In genomic region chr3:99817047-99817436, GRCh38 we compare ENCODE assay signal across 8 cellular contexts. TPM values are rescaled to one million over a fixed set of nuclear protein-coding genes. Genes with fewer than 3 reads are reported as not detected.
DNase-seq lines count a peak whose midpoint lies in the region; ATAC-seq and TF ChIP-seq lines count a peak whose summit lies in the region.

No MANE protein-coding gene starts in this region.

- H3K9me3 ChIP-seq in parathyroid adenoma (ENCODE audit: control insufficient read depth, low read length): no peaks in the 10 kb centered on the region

- TF ChIP-seq CTCF in WTC11 (IDR thresholded peaks at IDR 0.05) (no peak), fibroblast of the aortic adventitia (IDR thresholded peaks at IDR 0.05; ENCODE audit: insufficient read depth, low read length) (no peak), parathyroid adenoma (IDR thresholded peaks at IDR 0.05) (no peak)

- H3K4me3 ChIP-seq in fibroblast of the aortic adventitia (ENCODE audit: low read depth, low read length) (peak overlapping the region; percentile 88), parathyroid adenoma (ENCODE audit: low read depth, low read length) (peak overlapping the region; percentile 76)

- no peaks in the 10 kb centered on the region for H3K9me3 Mint-ChIP-seq in WTC11

- H3K36me3 ChIP-seq in parathyroid adenoma (ENCODE audit: control insufficient read depth, insufficient read depth, low read length): no peaks in the 10 kb centered on the region

- H3K4me2 ChIP-seq in parathyroid adenoma (ENCODE audit: low read length): peak overlapping the region; percentile 87

- CTCF ChIA-PET in WTC11 (lab: Charles Lee): interaction anchor here (1.0 to 1.8 kb wide), 4 partner anchors 8 to 444 kb away, joined by 3 to 9 read pairs (median 8); partner anchors contain the start of gene TBC1D23

- H2AFZ ChIP-seq in parathyroid adenoma: peak overlapping the region; percentile 82

- POLR2A ChIA-PET in WTC11 (lab: Charles Lee): no interaction called here

- H3K36me3 Mint-ChIP-seq in WTC11: 0 out of 2 replicates have a peak, but pooled peaks cover 3% of the 10 kb centered on the region

- H3K9ac ChIP-seq in parathyroid adenoma: no peak overlapping the region

- H3K4me1 ChIP-seq in parathyroid adenoma: peaks cover 4% of the 10 kb centered on the region

- peaks cover 8% of the 10 kb centered on the region for H3K79me2 ChIP-seq in parathyroid adenoma

- peaks cover 18% of the 10 kb centered on the region for H3K4me1 Mint-ChIP-seq in WTC11

- DNase-seq in stimulated activated CD4-positive, alpha-beta T cell treated with anti-CD3 and anti-CD28 coated beads, Interleukin-2, amount 100 ng/mL, for 24 hours: peak; percentile 10 to 31
- no peak for DNase-seq in stimulated activated CD4-positive, alpha-beta T cell treated with anti-CD3 and anti-CD28 coated beads, Interleukin-2, amount 100 ng/mL, for 48 hours
- DNase-seq in WTC11 (ENCODE audit: low spot score) (no peak), fibroblast of the aortic adventitia (ENCODE audit: low read depth) (no peak), UCSD-AML1 (lab: John Stamatoyannopoulos, UW; ENCODE audit: unreplicated experiment) (no peak), kidney tubule cell (ENCODE audit: low spot score) (no peak)

- peaks cover 4% of the 10 kb centered on the region; the same call in 1 of the 2 replicates for H3K27me3 Mint-ChIP-seq in WTC11 (ENCODE audit: low read depth)

- H3K27ac Mint-ChIP-seq in WTC11: peak overlapping the region; percentile 95

- H3K27me3 ChIP-seq in parathyroid adenoma (ENCODE audit: control insufficient read depth, insufficient read depth, low read length): no peaks in the 10 kb centered on the region

- peak; percentile 12 for ATAC-seq in WTC11
- ATAC-seq in HG02885 (IDR thresholded peaks at IDR 0.05; ENCODE audit: poor library complexity, unreplicated experiment): no peak

- peak overlapping the region; percentile 95 for H3K27ac ChIP-seq in parathyroid adenoma

- peak overlapping the region; percentile 83 for H3K4me3 Mint-ChIP-seq in WTC11

TF ChIP-seq in WTC11, 78 proteins besides CTCF, POLR2A, EP300 and RAD21 (continues in another document):
- TF ChIP-seq ATF6 (CRISPR knock-in tag; IDR thresholded peaks at IDR 0.05) (no peak), MAX (CRISPR knock-in tag; IDR thresholded peaks at IDR 0.05) (no peak), PRDM15 (CRISPR knock-in tag; IDR thresholded peaks at IDR 0.05) (no peak), ZNF317 (CRISPR knock-in tag; IDR thresholded peaks at IDR 0.05; ENCODE audit: borderline replicate concordance, low read depth) (no peak), FOXP1 (CRISPR knock-in tag; IDR thresholded peaks at IDR 0.05; ENCODE audit: borderline replicate concordance) (no peak), JUN (CRISPR knock-in tag; IDR thresholded peaks at IDR 0.05) (no peak), SP1 (CRISPR knock-in tag; conservative IDR thresholded peaks at IDR 0.05) (no peak), CREB1 (CRISPR knock-in tag; IDR thresholded peaks at IDR 0.05) (no peak), NR1H2 (CRISPR knock-in tag; IDR thresholded peaks at IDR 0.05) (no peak), MLX (CRISPR knock-in tag; IDR thresholded peaks at IDR 0.05) (no peak), ATF2 (CRISPR knock-in tag; IDR thresholded peaks at IDR 0.05; ENCODE audit: borderline replicate concordance, low read depth) (no peak), ZNF219 (CRISPR knock-in tag; IDR thresholded peaks at IDR 0.05; ENCODE audit: borderline replicate concordance) (no peak), ETV6 (CRISPR knock-in tag; IDR thresholded peaks at IDR 0.05) (no peak), RORB (CRISPR knock-in tag; IDR thresholded peaks at IDR 0.05) (no peak)

RNA-seq across cellular contexts. Expression of gene CMSS1, which starts 0.6 kb away (rescaled TPM):
- total RNA-seq in WTC11 (2021): 57.7 to 70.6 TPM (median 61.7 TPM) in 3 replicates
- 20.1 and 27.8 TPM in 2 replicates for total RNA-seq in fibroblast of the aortic adventitia (ENCODE audit: low replicate concordance)

Comparison
In these comparisons a context has a peak if more than half of its experiments do, and no peak if none do; other contexts are left out.
1. DNase-seq: peak in stimulated activated CD4-positive, alpha-beta T cell treated with anti-CD3 and anti-CD28 coated beads, Interleukin-2, amount 100 ng/mL, for 24 hours (2 of 2); none in stimulated activated CD4-positive, alpha-beta T cell treated with anti-CD3 and anti-CD28 coated beads, Interleukin-2, amount 100 ng/mL, for 48 hours (0 of 2), WTC11 (single experiment), fibroblast of the aortic adventitia (single experiment), UCSD-AML1 (single experiment) and kidney tubule cell (single experiment).